Comparison of ENCODE assay signal across 7 cellular contexts in genomic region chr4:104064650-104065577, GRCh38.
DNase-seq lines count a peak whose midpoint lies in the region; ATAC-seq, FAIRE-seq and TF ChIP-seq lines count a peak whose summit lies in the region.

No MANE protein-coding gene starts in this region.

- H3K27me3 ChIP-seq in KMS-11 (ENCODE audit: insufficient read depth, low read depth) = no peaks in the 10 kb centered on the region

- H3K4me1 ChIP-seq in KMS-11 (ENCODE audit: low read depth, poor library complexity, severe bottlenecking) = peaks cover 30% of the 10 kb centered on the region

- H3K27ac ChIP-seq in KMS-11 = no peak overlapping the region

- no peak overlapping the region for H3K4me3 ChIP-seq in KMS-11 (IDR thresholded peaks at IDR 0.05; ENCODE audit: insufficient read depth, low read depth, low read length)

- no peak for DNase-seq in GM12892 (ENCODE audit: insufficient read length)
- peak; percentile 28 for DNase-seq in RPMI8226
- DNase-seq in epidermal melanocyte (ENCODE audit: insufficient read length, low spot score) = peak; percentile 21
- DNase-seq in neural crest cell (ENCODE audit: low read depth, low spot score) = peak; percentile 55

- no peak overlapping the region for H3K9ac ChIP-seq in KMS-11

- H3K9me3 Mint-ChIP-seq in neural crest cell = no peaks in the 10 kb centered on the region

- H3K27me3 Mint-ChIP-seq in neural crest cell (ENCODE audit: low read depth) = no peaks in the 10 kb centered on the region

- H3K79me2 ChIP-seq in KMS-11 (ENCODE audit: insufficient read depth, low read depth) = no peaks in the 10 kb centered on the region

- peak overlapping the region; percentile 13; the same call in 1 of the 2 replicates for H3K4me2 ChIP-seq in KMS-11

- H3K4me3 Mint-ChIP-seq in neural crest cell = no peak overlapping the region

- no peak for TF ChIP-seq POLR2A in GM12892 (IDR thresholded peaks at IDR 0.05; ENCODE audit: low read depth, low read length)

- peak; percentile 90 for TF ChIP-seq CTCF in KMS-11 (conservative IDR thresholded peaks at IDR 0.05; ENCODE audit: low read depth, low read length)
- peak; percentile 86 for TF ChIP-seq CTCF in neural crest cell (conservative IDR thresholded peaks at IDR 0.05)

- ATAC-seq in GM21723 (IDR thresholded peaks at IDR 0.05; ENCODE audit: unreplicated experiment) (peak; percentile 91), HG03045 (IDR thresholded peaks at IDR 0.05; ENCODE audit: unreplicated experiment) (no peak)

- H4K20me1 ChIP-seq in KMS-11 (ENCODE audit: insufficient read depth) = no peaks in the 10 kb centered on the region

- H2AFZ ChIP-seq in KMS-11 (ENCODE audit: low read depth) = 0 out of 2 replicates have a peak overlapping the region, but pooled peaks have one; percentile 18

- peaks cover 33% of the 10 kb centered on the region for H3K4me1 Mint-ChIP-seq in neural crest cell

- H3K27ac Mint-ChIP-seq in neural crest cell (ENCODE audit: unreplicated experiment) = peak overlapping the region; percentile 50

- H3K36me3 ChIP-seq in KMS-11 (ENCODE audit: insufficient read depth) = no peaks in the 10 kb centered on the region

- FAIRE-seq in GM12892 (lab: Jason Lieb, UNC) = peak; percentile 62

- no peaks in the 10 kb centered on the region for H3K36me3 Mint-ChIP-seq in neural crest cell (ENCODE audit: low read depth)
